21 cellular contexts compared by ENCODE assay signal in the genomic region with DNA sequence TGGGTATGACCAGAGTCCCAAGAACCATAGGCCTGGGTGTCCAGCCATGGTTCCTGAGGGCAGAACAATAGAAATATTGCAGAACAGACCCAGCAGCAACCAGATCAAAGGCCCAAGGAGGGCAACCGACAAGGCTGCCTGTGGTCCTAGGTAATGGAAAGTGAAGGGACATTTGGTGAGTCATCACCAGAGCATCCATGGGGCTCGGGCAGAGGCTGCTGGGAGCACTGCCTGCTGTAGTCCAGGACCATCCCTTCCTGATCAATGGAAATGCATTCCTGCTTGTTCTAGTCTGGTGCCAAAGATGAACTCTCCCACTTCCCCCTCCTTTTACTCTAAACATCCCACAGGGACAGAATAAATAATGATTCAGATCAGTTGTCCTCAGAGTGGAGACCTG.
DNase-seq lines count a peak whose midpoint lies in the region; ATAC-seq and TF ChIP-seq lines count a peak whose summit lies in the region.
"Had no signal": no experiment of that assay in that cellular context is flagged by ENCODE, and none has a peak within 500 bp of the region (broad histone marks: within the 10 kb centered on the region; RNA-seq: fewer than 3 reads in every experiment).

No MANE protein-coding gene starts in this region.

- no peaks in the 10 kb centered on the region for H3K79me2 ChIP-seq in SK-N-SH (ENCODE audit: insufficient read depth)

- no peak overlapping the region for H3K27ac ChIP-seq in SK-N-SH (ENCODE audit: low read depth in 2 of 2, low read length in 1 of 2)
- H3K27ac ChIP-seq: KMS-11, Peyer's patch had no signal

- H3K4me3 ChIP-seq in SK-N-SH (ENCODE audit: low read depth in 2 of 2, low read length in 1 of 2), result no peak overlapping the region
- H3K4me3 ChIP-seq: Peyer's patch had no signal

- no peak overlapping the region for H2AFZ ChIP-seq in SK-N-SH (ENCODE audit: low read depth)

- WGBS in SK-N-SH (ENCODE audit: low lambda C conversion rate), result 0% methylated on average over 2 of the region's 2 CpGs

- no peaks in the 10 kb centered on the region for H4K20me1 ChIP-seq in SK-N-SH (ENCODE audit: insufficient read depth)

- H3K9me2 ChIP-seq in SK-N-SH, result no peaks in the 10 kb centered on the region

- ATAC-seq in SK-N-SH treated with all-trans-retinoic acid at 6 μM for 48 hours (peak; percentile 43; the same call in 1 of the 3 replicates), HG03565 (IDR thresholded peaks at IDR 0.05; ENCODE audit: unreplicated experiment) (no peak)
- ATAC-seq: T-cell had no signal

- no peak overlapping the region for H3K4me2 ChIP-seq in SK-N-SH
- H3K4me2 ChIP-seq: KMS-11 had no signal

- no peaks in the 10 kb centered on the region for H3K4me1 ChIP-seq in SK-N-SH (ENCODE audit: control insufficient read depth in 1 of 2, insufficient read depth in 2 of 2, low read depth in 1 of 2, low read length in 1 of 2)
- H3K4me1 ChIP-seq: Peyer's patch had no signal

- H3K9ac ChIP-seq in SK-N-SH, result no peak overlapping the region
- H3K9ac ChIP-seq: KMS-11 had no signal

- POLR2A ChIA-PET in SK-N-SH (lab: Yijun Ruan, JAX), result no interaction called here

- no peak for TF ChIP-seq RAD21 in SK-N-SH (IDR thresholded peaks at IDR 0.05; ENCODE audit: low read length)

- H3K27me3 ChIP-seq in SK-N-SH (ENCODE audit: insufficient read depth), result peaks cover 14% of the 10 kb centered on the region; the same call in 1 of the 2 replicates
- H3K27me3 ChIP-seq: Peyer's patch had no signal

- H3F3A ChIP-seq in SK-N-SH (replicated peaks; ENCODE audit: insufficient read depth), result no peaks in the 10 kb centered on the region

- H3K9me3 ChIP-seq in SK-N-SH, result no peaks in the 10 kb centered on the region
- H3K9me3 ChIP-seq: Peyer's patch had no signal

- no peak for DNase-seq in SK-N-SH
- peak; percentile 34 for DNase-seq in M059J (ENCODE audit: low read depth)
- peak; percentile 26 for DNase-seq in iPS-NIHi7 (ENCODE audit: extremely low spot score)
- DNase-seq in renal cortical epithelial cell (ENCODE audit: low read depth), result peak; percentile 4
- DNase-seq in inferior parietal cortex (ENCODE audit: extremely low spot score), result no peak
- DNase-seq in activated T-cell treated with anti-CD3 and anti-CD28 coated beads for 4 hours, result no peak
- DNase-seq: 8988T; CD4-positive, CD25-positive, alpha-beta regulatory T cell; DMS79; GF-D8; NCI-H1092; NCI-H1417 treated with DMSO at 0.1 percent for 48 hours; NCI-H1694 treated with DMSO at 0.1 percent for 48 hours; NCI-H2081; NCI-H226; NCI-H510A; Peyer's patch; T-cell had no signal

- CTCF ChIA-PET in SK-N-SH (lab: Yijun Ruan, JAX), result interaction anchor here (0.7 kb wide), 1 partner anchor 868 kb away, joined by 3 read pairs; no protein-coding TSS in a partner anchor

- TF ChIP-seq EP300 in SK-N-SH (IDR thresholded peaks at IDR 0.05; ENCODE audit: borderline replicate concordance in 1 of 2, low read depth in 1 of 2, low read length in 1 of 2), result no peak

- H3K36me3 ChIP-seq in SK-N-SH (replicated peaks in 1 of 2; ENCODE audit: control insufficient read depth in 1 of 2, insufficient read depth in 2 of 2, low read length in 1 of 2), result no peaks in the 10 kb centered on the region
- H3K36me3 ChIP-seq: Peyer's patch had no signal

- no peak for TF ChIP-seq CTCF in SK-N-SH (IDR thresholded peaks at IDR 0.05)

TF ChIP-seq in SK-N-SH treated with all-trans-retinoic acid at 6 μM for 48 hours, 23 proteins besides CTCF, POLR2A, EP300 and RAD21 (continues in another document):
- TF ChIP-seq GLIS3 (CRISPR knock-in tag; IDR thresholded peaks at IDR 0.05), result no peak
- TF ChIP-seq RARB (CRISPR knock-in tag; IDR thresholded peaks at IDR 0.05), result no peak
- TF ChIP-seq, protein P1, sequence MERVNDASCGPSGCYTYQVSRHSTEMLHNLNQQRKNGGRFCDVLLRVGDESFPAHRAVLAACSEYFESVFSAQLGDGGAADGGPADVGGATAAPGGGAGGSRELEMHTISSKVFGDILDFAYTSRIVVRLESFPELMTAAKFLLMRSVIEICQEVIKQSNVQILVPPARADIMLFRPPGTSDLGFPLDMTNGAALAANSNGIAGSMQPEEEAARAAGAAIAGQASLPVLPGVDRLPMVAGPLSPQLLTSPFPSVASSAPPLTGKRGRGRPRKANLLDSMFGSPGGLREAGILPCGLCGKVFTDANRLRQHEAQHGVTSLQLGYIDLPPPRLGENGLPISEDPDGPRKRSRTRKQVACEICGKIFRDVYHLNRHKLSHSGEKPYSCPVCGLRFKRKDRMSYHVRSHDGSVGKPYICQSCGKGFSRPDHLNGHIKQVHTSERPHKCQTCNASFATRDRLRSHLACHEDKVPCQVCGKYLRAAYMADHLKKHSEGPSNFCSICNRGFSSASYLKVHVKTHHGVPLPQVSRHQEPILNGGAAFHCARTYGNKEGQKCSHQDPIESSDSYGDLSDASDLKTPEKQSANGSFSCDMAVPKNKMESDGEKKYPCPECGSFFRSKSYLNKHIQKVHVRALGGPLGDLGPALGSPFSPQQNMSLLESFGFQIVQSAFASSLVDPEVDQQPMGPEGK (CRISPR knock-in tag; IDR thresholded peaks at IDR 0.05; ENCODE audit: borderline replicate concordance), result no peak
- TF ChIP-seq ISL1 (CRISPR knock-in tag; IDR thresholded peaks at IDR 0.05), result no peak
- TF ChIP-seq, protein P2, sequence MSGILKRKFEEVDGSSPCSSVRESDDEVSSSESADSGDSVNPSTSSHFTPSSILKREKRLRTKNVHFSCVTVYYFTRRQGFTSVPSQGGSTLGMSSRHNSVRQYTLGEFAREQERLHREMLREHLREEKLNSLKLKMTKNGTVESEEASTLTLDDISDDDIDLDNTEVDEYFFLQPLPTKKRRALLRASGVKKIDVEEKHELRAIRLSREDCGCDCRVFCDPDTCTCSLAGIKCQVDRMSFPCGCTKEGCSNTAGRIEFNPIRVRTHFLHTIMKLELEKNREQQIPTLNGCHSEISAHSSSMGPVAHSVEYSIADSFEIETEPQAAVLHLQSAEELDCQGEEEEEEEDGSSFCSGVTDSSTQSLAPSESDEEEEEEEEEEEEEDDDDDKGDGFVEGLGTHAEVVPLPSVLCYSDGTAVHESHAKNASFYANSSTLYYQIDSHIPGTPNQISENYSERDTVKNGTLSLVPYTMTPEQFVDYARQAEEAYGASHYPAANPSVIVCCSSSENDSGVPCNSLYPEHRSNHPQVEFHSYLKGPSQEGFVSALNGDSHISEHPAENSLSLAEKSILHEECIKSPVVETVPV (CRISPR knock-in tag; IDR thresholded peaks at IDR 0.05), result no peak

TF ChIP-seq in SK-N-SH, 30 proteins besides CTCF, POLR2A, EP300 and RAD21:
- TF ChIP-seq, protein P3, sequence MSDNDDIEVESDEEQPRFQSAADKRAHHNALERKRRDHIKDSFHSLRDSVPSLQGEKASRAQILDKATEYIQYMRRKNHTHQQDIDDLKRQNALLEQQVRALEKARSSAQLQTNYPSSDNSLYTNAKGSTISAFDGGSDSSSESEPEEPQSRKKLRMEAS (IDR thresholded peaks at IDR 0.05; ENCODE audit: low read depth), result no peak
- no peak for TF ChIP-seq EZH2phosphoT487 (IDR thresholded peaks at IDR 0.05; ENCODE audit: borderline replicate concordance, low read depth)

Comparison
In these comparisons a context has a peak if more than half of its experiments do, and no peak if none do; other contexts are left out.
1. DNase-seq: peak in M059J (single experiment), iPS-NIHi7 (single experiment) and renal cortical epithelial cell (single experiment); none in SK-N-SH (single experiment), inferior parietal cortex (single experiment) and activated T-cell treated with anti-CD3 and anti-CD28 coated beads for 4 hours (single experiment).